Comparison of ENCODE assay signal across 24 cellular contexts in genomic region chr3:158961911-158962310, GRCh38.
"Had no signal": no experiment of that assay in that cellular context is flagged by ENCODE, and none has a peak within 500 bp of the region (broad histone marks: within the 10 kb centered on the region; RNA-seq: fewer than 3 reads in every experiment).

No MANE protein-coding gene starts in this region.

- H3K27ac Mint-ChIP-seq: activated CD4-positive, alpha-beta memory T cell treated with anti-CD3 and anti-CD28 coated beads for 36 hours; activated CD4-positive, alpha-beta T cell treated with anti-CD3 and anti-CD28 coated beads for 36 hours; activated CD8-positive, alpha-beta memory T cell treated with anti-CD3 and anti-CD28 coated beads, Interleukin-2, amount 10 ng/mL, durations not matched to agents 7 days and 5 days; activated naive CD4-positive, alpha-beta T cell treated with anti-CD3 and anti-CD28 coated beads, Interleukin-2, amount 50 U/mL, for 24 hours; activated T-cell treated with anti-CD3 and anti-CD28 coated beads, Interleukin-2, amount 50 U/mL, for 24 hours; mesothelial cell of epicardium; nephron progenitor cell; progenitor cell of endocrine pancreas had no signal

- H3K27me3 Mint-ChIP-seq: activated CD4-positive, alpha-beta memory T cell treated with anti-CD3 and anti-CD28 coated beads for 36 hours; activated CD4-positive, alpha-beta T cell treated with anti-CD3 and anti-CD28 coated beads for 36 hours; activated CD8-positive, alpha-beta memory T cell treated with anti-CD3 and anti-CD28 coated beads, Interleukin-2, amount 10 ng/mL, durations not matched to agents 7 days and 5 days; activated T-cell treated with anti-CD3 and anti-CD28 coated beads, Interleukin-2, amount 50 U/mL, for 24 hours had no signal

- H3K9me3 Mint-ChIP-seq: activated T-cell treated with anti-CD3 and anti-CD28 coated beads, Interleukin-2, amount 50 U/mL, for 24 hours; mesothelial cell of epicardium; nephron progenitor cell had no signal

- H3K4me1 Mint-ChIP-seq: activated CD4-positive, alpha-beta T cell treated with anti-CD3 and anti-CD28 coated beads for 36 hours; activated CD8-positive, alpha-beta memory T cell treated with anti-CD3 and anti-CD28 coated beads, Interleukin-2, amount 10 ng/mL, durations not matched to agents 7 days and 5 days; activated naive CD4-positive, alpha-beta T cell treated with anti-CD3 and anti-CD28 coated beads, Interleukin-2, amount 50 U/mL, for 24 hours; mesothelial cell of epicardium; nephron progenitor cell had no signal

- H3K36me3 ChIP-seq: adrenal gland, lower lobe of right lung, right atrium auricular region, tibial artery, uterus, WERI-Rb-1 had no signal

- H3K9me3 ChIP-seq: adrenal gland, body of pancreas, lower lobe of right lung, right atrium auricular region, tibial artery, uterus had no signal

- H3K27me3 ChIP-seq: adrenal gland, body of pancreas, right atrium auricular region, tibial artery, uterus had no signal

- H3K4me1 ChIP-seq: adrenal gland, body of pancreas, lower lobe of right lung, right atrium auricular region, tibial artery, uterus had no signal

- H3K4me3 ChIP-seq: adrenal gland, body of pancreas, lower lobe of right lung, right atrium auricular region, skin epidermis, tibial artery, uterus had no signal

- DNase-seq: activated CD4-positive, alpha-beta memory T cell treated with anti-CD3 and anti-CD28 coated beads for 36 hours; activated CD4-positive, alpha-beta T cell treated with anti-CD3 and anti-CD28 coated beads for 36 hours; activated CD8-positive, alpha-beta memory T cell treated with anti-CD3 and anti-CD28 coated beads, Interleukin-2, amount 10 ng/mL, durations not matched to agents 7 days and 5 days; activated effector memory CD4-positive, alpha-beta T cell treated with Interleukin-2 at 50 U/mL for 16 hours; activated T-cell treated with anti-CD3 and anti-CD28 coated beads, Interleukin-2, amount 50 U/mL, for 24 hours; adrenal gland; body of pancreas; cortex of kidney; effector CD4-positive, alpha-beta T cell; head of caudate nucleus; left cardiac atrium; lower lobe of right lung; nephron progenitor cell; stimulated activated CD4-positive, alpha-beta T cell treated with anti-CD3 and anti-CD28 coated beads, Interleukin-15, amount 100 ng/mL, for 24 hours; stimulated activated CD4-positive, alpha-beta T cell treated with anti-CD3 and anti-CD28 coated beads, Interleukin-4, amount 100 ng/mL, for 1 hour; stimulated activated naive CD4-positive, alpha-beta T cell; tibial artery; uterus; WERI-Rb-1 had no signal

- H3K27ac ChIP-seq: adrenal gland, body of pancreas, lower lobe of right lung, right atrium auricular region, skin epidermis, tibial artery, uterus, WERI-Rb-1 had no signal

- H3K36me3 Mint-ChIP-seq: activated CD4-positive, alpha-beta memory T cell treated with anti-CD3 and anti-CD28 coated beads for 36 hours; activated CD8-positive, alpha-beta memory T cell treated with anti-CD3 and anti-CD28 coated beads, Interleukin-2, amount 10 ng/mL, durations not matched to agents 7 days and 5 days; activated naive CD4-positive, alpha-beta T cell treated with anti-CD3 and anti-CD28 coated beads, Interleukin-2, amount 50 U/mL, for 24 hours; mesothelial cell of epicardium had no signal

- ATAC-seq: activated CD4-positive, alpha-beta T cell treated with anti-CD3 and anti-CD28 coated beads for 36 hours; activated CD8-positive, alpha-beta memory T cell treated with anti-CD3 and anti-CD28 coated beads, Interleukin-2, amount 10 ng/mL, durations not matched to agents 7 days and 5 days; body of pancreas; left cardiac atrium; lower lobe of right lung had no signal

- H3K4me3 Mint-ChIP-seq: activated CD4-positive, alpha-beta memory T cell treated with anti-CD3 and anti-CD28 coated beads for 36 hours; activated CD4-positive, alpha-beta T cell treated with anti-CD3 and anti-CD28 coated beads for 36 hours; activated CD8-positive, alpha-beta memory T cell treated with anti-CD3 and anti-CD28 coated beads, Interleukin-2, amount 10 ng/mL, durations not matched to agents 7 days and 5 days; activated naive CD4-positive, alpha-beta T cell treated with anti-CD3 and anti-CD28 coated beads, Interleukin-2, amount 50 U/mL, for 24 hours; activated T-cell treated with anti-CD3 and anti-CD28 coated beads, Interleukin-2, amount 50 U/mL, for 24 hours; mesothelial cell of epicardium; nephron progenitor cell had no signal
